Comparison of ENCODE assay signal across 15 cellular contexts in the genomic region with DNA sequence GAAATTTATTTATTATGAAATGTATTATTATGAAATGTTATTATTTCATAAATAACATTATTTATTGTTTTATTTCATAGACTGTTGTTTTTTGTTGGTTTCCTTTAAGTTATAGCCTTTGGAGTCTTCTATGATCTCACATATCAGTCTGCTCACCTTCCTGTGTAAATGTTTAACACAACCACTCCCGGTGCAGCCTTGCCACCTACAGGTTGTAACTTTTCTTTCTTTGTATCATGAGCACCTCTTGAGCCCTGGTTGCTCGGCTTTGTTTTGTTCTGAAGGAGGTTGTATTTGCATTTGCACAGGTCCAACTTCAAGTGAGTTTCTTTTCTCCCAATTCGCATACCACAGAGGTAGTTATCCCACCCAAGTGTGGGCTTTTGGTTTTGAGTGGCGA.
DNase-seq lines count a peak whose midpoint lies in the region; FAIRE-seq and TF ChIP-seq lines count a peak whose summit lies in the region.
"Had no signal": no experiment of that assay in that cellular context is flagged by ENCODE, and none has a peak within 500 bp of the region (broad histone marks: within the 10 kb centered on the region; RNA-seq: fewer than 3 reads in every experiment).

No MANE protein-coding gene starts in this region.

- H3K14ac ChIP-seq in H9 (ENCODE audit: insufficient read depth, low read length) = no peak overlapping the region
- no peak overlapping the region for H3K14ac ChIP-seq in H1 (ENCODE audit: insufficient read length)

- H3K4ac ChIP-seq in H9 (ENCODE audit: low read depth, low read length) = no peak overlapping the region
- no peak overlapping the region for H3K4ac ChIP-seq in H1 (replicated peaks; ENCODE audit: insufficient read length, low read depth, low read length)

- H3K4me2 ChIP-seq in H9 (ENCODE audit: insufficient read depth, insufficient read length, low read length) (no peak overlapping the region), H1 (ENCODE audit: insufficient read depth in 1 of 2, low read depth in 2 of 2, low read length in 2 of 2) (no peak overlapping the region)

- no peak overlapping the region for H2BK12ac ChIP-seq in H9 (ENCODE audit: insufficient read length, low read depth, low read length)
- no peak overlapping the region for H2BK12ac ChIP-seq in H1 (ENCODE audit: low read depth, low read length)

- H2AFZ ChIP-seq in H9 (ENCODE audit: low read length) = no peak overlapping the region
- H2AFZ ChIP-seq in H1 (ENCODE audit: low read length) = 0 out of 2 replicates have a peak overlapping the region, but pooled peaks have one; percentile 4

- no CpG with 5 or more reads among the region's 4 CpGs for WGBS in H9 (ENCODE audit: extremely low coverage, insufficient read length, low lambda C conversion rate)
- WGBS in H1 (ENCODE audit: extremely low coverage in 1 of 2, insufficient coverage in 1 of 2, insufficient read length in 1 of 2, insufficient replicate concordance in 2 of 2, low coverage in 1 of 2, low lambda C conversion rate in 2 of 2, missing lambda C conversion rate in 1 of 2), 2 experiments = 79% methylated on average over 4 of the region's 4 CpGs; no CpG with 5 or more reads in 1 of the 2 experiments

- peak; percentile 26 to 29; a peak in 3 of 4 replicates for TF ChIP-seq RAD21 in H1 (IDR thresholded peaks at IDR 0.05 in 1 of 2, conservative IDR thresholded peaks at IDR 0.05 in 1 of 2; ENCODE audit: low read depth in 2 of 2, low read length in 2 of 2)

- H3K56ac ChIP-seq in H9 (ENCODE audit: insufficient read length, low read depth, low read length) (no peak overlapping the region), H1 (replicated peaks; ENCODE audit: insufficient read length, low read depth, low read length) (no peak overlapping the region)

- H2BK20ac ChIP-seq in H9 (ENCODE audit: low read depth, low read length, poor library complexity, severe bottlenecking) (no peak overlapping the region), H1 (ENCODE audit: low read length) (no peak overlapping the region)

- H2AK5ac ChIP-seq in H9 (ENCODE audit: insufficient read length, low read length) (no peak overlapping the region), H1 (ENCODE audit: low read depth, low read length) (no peak overlapping the region)

- H4K8ac ChIP-seq in H9 (replicated peaks; ENCODE audit: insufficient read length, low read depth, low read length) (no peak overlapping the region), H1 (ENCODE audit: extremely low read depth, insufficient read depth, low read length) (no peak overlapping the region)

- H3K4me3 Mint-ChIP-seq in H9 = no peak overlapping the region
- H3K4me3 Mint-ChIP-seq: CD4-positive, alpha-beta memory T cell had no signal

- H2BK120ac ChIP-seq in H9 (ENCODE audit: low read depth, low read length, poor library complexity, severe bottlenecking) (no peak overlapping the region), H1 (replicated peaks; ENCODE audit: low read depth, low read length) (no peak overlapping the region)

- H3K36me3 Mint-ChIP-seq in H9 (ENCODE audit: insufficient read depth in 1 of 3, low read depth in 3 of 3) = no peaks in the 10 kb centered on the region
- H3K36me3 Mint-ChIP-seq: CD4-positive, alpha-beta memory T cell had no signal

- H3K4me1 ChIP-seq in H9 (ENCODE audit: insufficient read depth, low read length) = no peaks in the 10 kb centered on the region; the same call in 1 of the 2 replicates
- H3K4me1 ChIP-seq in H1 (replicated peaks in 1 of 4; ENCODE audit: control insufficient read depth in 3 of 4, insufficient read depth in 4 of 4, low read length in 3 of 4) = peaks cover 0 to 3% (median under 1%) of the 10 kb centered on the region in 4 experiments; a peak in 2 of 7 replicates

- H3K27me3 Mint-ChIP-seq in H9 (ENCODE audit: low read depth) = peaks cover 28% of the 10 kb centered on the region
- H3K27me3 Mint-ChIP-seq: CD4-positive, alpha-beta memory T cell had no signal

- FAIRE-seq in H1 (lab: Jason Lieb, UNC) = no peak
- FAIRE-seq: GM19239 had no signal

- no peak overlapping the region for H3K23ac ChIP-seq in H9 (ENCODE audit: insufficient read length, low read depth, low read length)
- H3K23ac ChIP-seq in H1 (ENCODE audit: insufficient read length) = no peak overlapping the region

- H3K9me3 Mint-ChIP-seq in H9 = no peaks in the 10 kb centered on the region

- no peak overlapping the region for H3T11ph ChIP-seq in H9 (ENCODE audit: low read length)

- no peak overlapping the region for H3K27ac Mint-ChIP-seq in H9
- H3K27ac Mint-ChIP-seq: CD4-positive, alpha-beta memory T cell had no signal

- POLR2A ChIA-PET in H1 (lab: Charles Lee; ENCODE audit: partially characterized antibody) = no interaction called here

- H3K27ac ChIP-seq in H9 (ENCODE audit: insufficient read length, low read depth, low read length) = no peak overlapping the region
- H3K27ac ChIP-seq in H1 (ENCODE audit: low read depth, low read length) = no peak overlapping the region
- H3K27ac ChIP-seq: 22Rv1 had no signal

- H3K79me2 ChIP-seq in H9 (ENCODE audit: insufficient read depth, low read length) (no peaks in the 10 kb centered on the region), H1 (ENCODE audit: control insufficient read depth in 1 of 2, insufficient read depth in 2 of 2, low read length in 2 of 2) (no peaks in the 10 kb centered on the region)

- DNase-seq in DMS53 (lab: John Stamatoyannopoulos, UW) (peak; percentile 15), DMS53 treated with DMSO at 0.1 percent for 48 hours (lab: John Stamatoyannopoulos, UW; ENCODE audit: unreplicated experiment) (no peak), H9 (no peak), H1 (ENCODE audit: low read depth in 1 of 2, low spot score in 2 of 2) (no peak), mucosa of gallbladder (ENCODE audit: low spot score) (peak; percentile 28), middle frontal gyrus (ENCODE audit: extremely low spot score, low spot score) (no peak), NCI-H748 (lab: John Stamatoyannopoulos, UW; ENCODE audit: unreplicated experiment) (no peak), NCI-H146 (lab: John Stamatoyannopoulos, UW) (no peak)
- DNase-seq: CD4-positive, alpha-beta memory T cell; H7; NCI-H1417; NCI-H2081 treated with DMSO at 0.1 percent for 48 hours; NCI-H446 treated with DMSO at 0.1 percent for 48 hours had no signal

- no peaks in the 10 kb centered on the region for H3K36me3 ChIP-seq in H1 (ENCODE audit: control insufficient read depth in 2 of 4, insufficient read depth in 4 of 4, low read length in 3 of 4)

- H2BK5ac ChIP-seq in H9 (ENCODE audit: insufficient read length, low read length) (no peak overlapping the region), H1 (ENCODE audit: low read depth, low read length) (no peak overlapping the region)

- H2BK15ac ChIP-seq in H9 (ENCODE audit: low read depth, low read length) (no peak overlapping the region), H1 (ENCODE audit: low read length) (no peak overlapping the region)

- no peaks in the 10 kb centered on the region for H3K23me2 ChIP-seq in H9 (ENCODE audit: insufficient read length, low read depth, low read length, poor library complexity, severe bottlenecking)
- no peaks in the 10 kb centered on the region for H3K23me2 ChIP-seq in H1 (ENCODE audit: low read depth, low read length)

- H4K91ac ChIP-seq in H9 (ENCODE audit: insufficient read length, low read depth, low read length) = no peak overlapping the region
- H4K91ac ChIP-seq in H1 (replicated peaks; ENCODE audit: insufficient read length, low read length) = no peak overlapping the region

- H3K27me3 ChIP-seq in H9 (ENCODE audit: insufficient read depth, low read length) = no peaks in the 10 kb centered on the region; the same call in 1 of the 2 replicates
- no peaks in the 10 kb centered on the region; a peak in 2 of 7 replicates for H3K27me3 ChIP-seq in H1 (replicated peaks in 1 of 4; ENCODE audit: control insufficient read depth in 3 of 4, extremely low read depth in 1 of 4, insufficient read depth in 3 of 4, low read length in 3 of 4)

- TF ChIP-seq CTCF in H9 (conservative IDR thresholded peaks at IDR 0.05) (peak; percentile 31; the same call in 1 of the 3 replicates), H1 (IDR thresholded peaks at IDR 0.05; ENCODE audit: control extremely low read depth in 1 of 3, insufficient read depth in 1 of 3, low read depth in 1 of 3, low read length in 3 of 3) (peak in 1 of 3 experiments; percentile 12; a peak in 1 of 4 replicates)

- peaks cover 5 to 8% of the 10 kb centered on the region in 2 experiments for H3K4me1 Mint-ChIP-seq in H9

- TF ChIP-seq EP300 in H1 (IDR thresholded peaks at IDR 0.05; ENCODE audit: borderline replicate concordance in 1 of 2, low read depth in 2 of 2, low read length in 2 of 2) = no peak

- H4K20me1 ChIP-seq in H9 (ENCODE audit: control insufficient read depth, insufficient read depth, insufficient read length) (no peaks in the 10 kb centered on the region), H1 (replicated peaks in 1 of 2; ENCODE audit: control insufficient read depth in 1 of 2, insufficient read depth in 2 of 2, low read length in 2 of 2) (no peaks in the 10 kb centered on the region)

- H3K9ac ChIP-seq in H9 (ENCODE audit: extremely low read depth, insufficient read length, low read length) (no peak overlapping the region), H1 (replicated peaks in 1 of 4; ENCODE audit: extremely low read depth in 1 of 4, low read depth in 3 of 4, low read length in 3 of 4) (no peak overlapping the region)

- CTCF ChIA-PET in H1 (lab: Charles Lee; ENCODE audit: partially characterized antibody) = interaction anchor here (0.6 to 1.9 kb wide), 4 partner anchors 9 to 329 kb away, joined by 3 to 6 read pairs (median 3); no protein-coding TSS in a partner anchor

- H4K5ac ChIP-seq in H9 (ENCODE audit: insufficient read length, low read depth, low read length) (no peak overlapping the region), H1 (ENCODE audit: insufficient read length, low read depth, low read length) (no peak overlapping the region)

- H3K9me3 ChIP-seq in H9 (ENCODE audit: control insufficient read depth, low read depth, low read length) (no peaks in the 10 kb centered on the region), H1 (ENCODE audit: insufficient read depth in 2 of 2, low read depth in 1 of 2, low read length in 1 of 2) (no peaks in the 10 kb centered on the region)

- no peak overlapping the region for H3K18ac ChIP-seq in H9 (ENCODE audit: insufficient read length, low read depth, low read length)
- no peak overlapping the region for H3K18ac ChIP-seq in H1 (ENCODE audit: extremely low read depth, low read length)

- TF ChIP-seq POLR2A in H1 (IDR thresholded peaks at IDR 0.05; ENCODE audit: control extremely low read depth in 1 of 2, low read depth in 2 of 2, low read length in 2 of 2) = no peak

- H3K79me1 ChIP-seq in H9 (ENCODE audit: insufficient read depth, low read depth, low read length, poor library complexity, severe bottlenecking) (no peaks in the 10 kb centered on the region), H1 (ENCODE audit: low read depth, low read length) (no peaks in the 10 kb centered on the region)

- H3K4me3 ChIP-seq in H1 (ENCODE audit: extremely low read depth in 1 of 4, insufficient read depth in 2 of 4, low read depth in 3 of 4, low read length in 4 of 4) = no peak overlapping the region

TF ChIP-seq in H1, 55 proteins besides CTCF, POLR2A, EP300 and RAD21 (continues in another document):
- TF ChIP-seq BCL11A (IDR thresholded peaks at IDR 0.05; ENCODE audit: low read depth in 2 of 2, low read length in 2 of 2) (no peak), SRF (IDR thresholded peaks at IDR 0.05; ENCODE audit: low read depth, low read length) (no peak), BRCA1 (IDR thresholded peaks at IDR 0.05; ENCODE audit: low read depth, low read length) (no peak), KDM5A (IDR thresholded peaks at IDR 0.05; ENCODE audit: low read length) (no peak)

Comparison
In these comparisons a context has a peak if more than half of its experiments do, and no peak if none do; other contexts are left out.
1. DNase-seq: peak in DMS53 (single experiment) and mucosa of gallbladder (single experiment); none in DMS53 treated with DMSO at 0.1 percent for 48 hours (single experiment), H9 (single experiment), H1 (0 of 2), middle frontal gyrus (single experiment), NCI-H748 (single experiment) and NCI-H146 (single experiment).